ENCODE assay signal across 1 cellular context in genomic region chr15:67117356-67117755, GRCh38.
TF ChIP-seq lines count a peak whose summit lies in the region.

No MANE protein-coding gene starts in this region.

TF ChIP-seq in WTC11, 78 proteins besides CTCF, POLR2A, EP300 and RAD21 (continued from another document):
- TF ChIP-seq HMGXB4 (CRISPR knock-in tag; IDR thresholded peaks at IDR 0.05) (no peak), MAX (CRISPR knock-in tag; IDR thresholded peaks at IDR 0.05) (no peak), IRF1 (CRISPR knock-in tag; IDR thresholded peaks at IDR 0.05) (no peak), ZSCAN18 (CRISPR knock-in tag; IDR thresholded peaks at IDR 0.05) (no peak), TCF7 (CRISPR knock-in tag; IDR thresholded peaks at IDR 0.05; ENCODE audit: low read depth) (no peak), SMAD4 (CRISPR knock-in tag; IDR thresholded peaks at IDR 0.05) (no peak), ZNF425 (CRISPR knock-in tag; conservative IDR thresholded peaks at IDR 0.05) (no peak)
TF ChIP-seq in WTC11: peak in this region for 0.
